Comparison of ENCODE assay signal across 2 cellular contexts in the genomic region with DNA sequence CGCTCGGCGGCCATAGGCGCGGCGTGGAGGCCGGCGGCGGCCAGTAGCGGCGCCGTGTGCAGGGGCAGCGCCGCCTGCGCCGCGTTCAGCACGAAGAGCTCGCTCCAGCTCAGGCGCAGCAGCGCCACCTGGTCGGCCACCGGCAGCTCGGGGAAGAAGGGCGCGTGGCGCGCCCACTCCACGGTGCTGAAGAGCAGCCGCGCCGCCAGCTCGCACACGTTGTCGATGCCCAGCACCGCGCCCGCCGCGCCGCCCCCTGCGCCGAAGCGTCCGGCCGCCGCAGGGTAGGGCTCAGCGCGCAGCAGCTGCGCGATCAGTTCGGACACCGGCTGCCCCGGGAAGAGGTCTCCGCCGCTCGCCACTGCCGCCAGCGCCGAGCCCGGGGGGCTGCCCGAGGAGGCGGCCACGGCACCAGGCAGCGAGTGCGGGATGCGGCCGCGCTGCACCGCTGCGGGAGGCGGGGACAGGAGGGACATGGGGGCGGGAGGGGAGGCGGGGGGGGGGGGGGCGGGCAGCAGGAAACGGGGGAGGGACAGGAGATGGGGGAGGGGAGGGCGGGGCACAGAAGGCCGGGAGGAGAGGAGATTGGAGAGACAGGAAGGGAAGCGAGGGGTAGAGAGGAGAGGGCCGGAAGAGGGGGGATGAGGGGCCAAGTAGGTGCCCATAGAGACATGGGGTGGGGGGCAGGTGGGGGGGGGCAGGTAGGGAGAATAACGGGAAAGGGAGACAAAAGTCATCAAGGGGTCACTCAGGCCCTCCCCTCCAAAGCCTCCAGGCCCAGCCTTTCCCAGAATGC.
A peak's percentile ranks its signal among the peaks of the same experiment; 100 is the strongest.
TF ChIP-seq lines count a peak whose summit lies in the region.

No MANE protein-coding gene starts in this region.

TF ChIP-seq in HCT116, 20 proteins besides CTCF, POLR2A, EP300 and RAD21:
- TF ChIP-seq ELF1 (IDR thresholded peaks at IDR 0.05; ENCODE audit: borderline replicate concordance, low read depth) = no peak
- TF ChIP-seq ZNF274 (IDR thresholded peaks at IDR 0.05; ENCODE audit: low read depth, low read length) = no peak
- TF ChIP-seq POLR2AphosphoS5 (IDR thresholded peaks at IDR 0.05; ENCODE audit: low read depth, low read length) = peak; percentile 63; the same call in 1 of the 2 replicates
- TF ChIP-seq, protein P1, sequence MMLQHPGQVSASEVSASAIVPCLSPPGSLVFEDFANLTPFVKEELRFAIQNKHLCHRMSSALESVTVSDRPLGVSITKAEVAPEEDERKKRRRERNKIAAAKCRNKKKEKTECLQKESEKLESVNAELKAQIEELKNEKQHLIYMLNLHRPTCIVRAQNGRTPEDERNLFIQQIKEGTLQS (IDR thresholded peaks at IDR 0.05) = no peak
- no peak for TF ChIP-seq TCF7L2 (IDR thresholded peaks at IDR 0.05; ENCODE audit: borderline replicate concordance, extremely low read depth, insufficient read depth, insufficient read length)
- TF ChIP-seq SRF (IDR thresholded peaks at IDR 0.05; ENCODE audit: low read depth) = no peak
- TF ChIP-seq CEBPB (IDR thresholded peaks at IDR 0.05; ENCODE audit: low read depth) = no peak
- peak; percentile 72 for TF ChIP-seq MAX (IDR thresholded peaks at IDR 0.05)
- TF ChIP-seq EZH2phosphoT487 (IDR thresholded peaks at IDR 0.05; ENCODE audit: borderline replicate concordance) = no peak
- no peak for TF ChIP-seq SIN3A (IDR thresholded peaks at IDR 0.05; ENCODE audit: low read depth)
- TF ChIP-seq ZFX (IDR thresholded peaks at IDR 0.05) = peak; percentile 80
TF ChIP-seq in HCT116: peak in this region for 3.

TF ChIP-seq in HepG2, 621 proteins besides CTCF, POLR2A, EP300 and RAD21:
- no peak for TF ChIP-seq ZNF713 (CRISPR knock-in tag; IDR thresholded peaks at IDR 0.05)
- TF ChIP-seq RBFOX2 (IDR thresholded peaks at IDR 0.05; ENCODE audit: low read depth, low read length) = peak; percentile 45; the same call in 1 of the 2 replicates
